1 cellular context compared by ENCODE assay signal in genomic region chr20:25543068-25543467, GRCh38.
TF ChIP-seq lines count a peak whose summit lies in the region.

No MANE protein-coding gene starts in this region.

TF ChIP-seq in K562, 482 proteins besides CTCF, POLR2A, EP300 and RAD21 (continued from another document):
- TF ChIP-seq, protein P1, sequence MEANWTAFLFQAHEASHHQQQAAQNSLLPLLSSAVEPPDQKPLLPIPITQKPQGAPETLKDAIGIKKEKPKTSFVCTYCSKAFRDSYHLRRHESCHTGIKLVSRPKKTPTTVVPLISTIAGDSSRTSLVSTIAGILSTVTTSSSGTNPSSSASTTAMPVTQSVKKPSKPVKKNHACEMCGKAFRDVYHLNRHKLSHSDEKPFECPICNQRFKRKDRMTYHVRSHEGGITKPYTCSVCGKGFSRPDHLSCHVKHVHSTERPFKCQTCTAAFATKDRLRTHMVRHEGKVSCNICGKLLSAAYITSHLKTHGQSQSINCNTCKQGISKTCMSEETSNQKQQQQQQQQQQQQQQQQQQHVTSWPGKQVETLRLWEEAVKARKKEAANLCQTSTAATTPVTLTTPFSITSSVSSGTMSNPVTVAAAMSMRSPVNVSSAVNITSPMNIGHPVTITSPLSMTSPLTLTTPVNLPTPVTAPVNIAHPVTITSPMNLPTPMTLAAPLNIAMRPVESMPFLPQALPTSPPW (CRISPR knock-in tag; IDR thresholded peaks at IDR 0.05) = 0 out of 2 replicates have a peak, but pooled peaks have one; percentile 24
- peak; percentile 72 for TF ChIP-seq ATF3 (IDR thresholded peaks at IDR 0.05)
- TF ChIP-seq ATF3 (CRISPR knock-in tag; conservative IDR thresholded peaks at IDR 0.05) = no peak
- TF ChIP-seq ZNF445 (CRISPR knock-in tag; IDR thresholded peaks at IDR 0.05; ENCODE audit: low read depth) = no peak
